ENCODE assay signal across 1 cellular context in the genomic region with DNA sequence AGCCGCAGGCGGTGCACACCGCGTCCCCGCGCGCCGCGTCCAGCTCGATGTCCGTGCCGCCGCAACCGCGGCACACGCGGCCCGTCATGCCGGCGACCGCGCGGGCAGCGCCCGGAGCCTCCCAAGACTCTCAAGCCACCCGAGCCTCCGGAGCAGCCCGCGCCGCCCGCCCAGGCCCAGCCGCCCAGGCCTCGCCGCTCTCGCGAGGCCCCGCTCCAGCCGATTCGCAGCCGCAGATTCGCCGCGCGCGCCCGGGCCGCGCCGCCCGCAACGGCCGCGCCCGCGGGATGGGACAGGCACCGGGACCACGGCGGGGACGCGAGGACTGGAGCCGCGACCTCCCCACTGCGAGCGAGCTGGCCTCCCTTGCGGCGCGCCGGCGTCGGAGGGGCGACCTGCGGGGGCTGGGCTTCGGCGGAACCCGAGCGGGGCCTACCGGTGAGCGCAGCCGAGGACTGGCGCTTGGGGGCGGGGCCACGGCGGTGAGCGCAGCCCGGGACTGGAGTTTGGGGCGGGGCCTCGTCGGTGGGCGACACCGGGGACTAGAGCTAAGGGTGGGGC.
A peak's percentile ranks its signal among the peaks of the same experiment; 100 is the strongest.
TF ChIP-seq lines count a peak whose summit lies in the region.

A gene with protein sequence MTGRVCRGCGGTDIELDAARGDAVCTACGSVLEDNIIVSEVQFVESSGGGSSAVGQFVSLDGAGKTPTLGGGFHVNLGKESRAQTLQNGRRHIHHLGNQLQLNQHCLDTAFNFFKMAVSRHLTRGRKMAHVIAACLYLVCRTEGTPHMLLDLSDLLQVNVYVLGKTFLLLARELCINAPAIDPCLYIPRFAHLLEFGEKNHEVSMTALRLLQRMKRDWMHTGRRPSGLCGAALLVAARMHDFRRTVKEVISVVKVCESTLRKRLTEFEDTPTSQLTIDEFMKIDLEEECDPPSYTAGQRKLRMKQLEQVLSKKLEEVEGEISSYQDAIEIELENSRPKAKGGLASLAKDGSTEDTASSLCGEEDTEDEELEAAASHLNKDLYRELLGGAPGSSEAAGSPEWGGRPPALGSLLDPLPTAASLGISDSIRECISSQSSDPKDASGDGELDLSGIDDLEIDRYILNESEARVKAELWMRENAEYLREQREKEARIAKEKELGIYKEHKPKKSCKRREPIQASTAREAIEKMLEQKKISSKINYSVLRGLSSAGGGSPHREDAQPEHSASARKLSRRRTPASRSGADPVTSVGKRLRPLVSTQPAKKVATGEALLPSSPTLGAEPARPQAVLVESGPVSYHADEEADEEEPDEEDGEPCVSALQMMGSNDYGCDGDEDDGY (minus strand): TSS at position 460 of the 561 bp plus-strand sequence. CDS start 372 bp downstream, at position 88.

TF ChIP-seq in WTC11, 78 proteins besides CTCF, POLR2A, EP300 and RAD21 (continued from another document):
- TF ChIP-seq ATF1 (CRISPR knock-in tag; IDR thresholded peaks at IDR 0.05): 0 out of 2 replicates have a peak, but pooled peaks have one; percentile 8
- TF ChIP-seq PRRX2 (CRISPR knock-in tag; IDR thresholded peaks at IDR 0.05): no peak
- no peak for TF ChIP-seq RORB (CRISPR knock-in tag; IDR thresholded peaks at IDR 0.05)
- TF ChIP-seq ZNF138 (CRISPR knock-in tag; conservative IDR thresholded peaks at IDR 0.05): no peak
- TF ChIP-seq ZNF263 (CRISPR knock-in tag; IDR thresholded peaks at IDR 0.05; ENCODE audit: low read depth): 0 out of 2 replicates have a peak, but pooled peaks have one; percentile 46
- no peak for TF ChIP-seq TEAD4 (CRISPR knock-in tag; IDR thresholded peaks at IDR 0.05)
- TF ChIP-seq, protein P1, sequence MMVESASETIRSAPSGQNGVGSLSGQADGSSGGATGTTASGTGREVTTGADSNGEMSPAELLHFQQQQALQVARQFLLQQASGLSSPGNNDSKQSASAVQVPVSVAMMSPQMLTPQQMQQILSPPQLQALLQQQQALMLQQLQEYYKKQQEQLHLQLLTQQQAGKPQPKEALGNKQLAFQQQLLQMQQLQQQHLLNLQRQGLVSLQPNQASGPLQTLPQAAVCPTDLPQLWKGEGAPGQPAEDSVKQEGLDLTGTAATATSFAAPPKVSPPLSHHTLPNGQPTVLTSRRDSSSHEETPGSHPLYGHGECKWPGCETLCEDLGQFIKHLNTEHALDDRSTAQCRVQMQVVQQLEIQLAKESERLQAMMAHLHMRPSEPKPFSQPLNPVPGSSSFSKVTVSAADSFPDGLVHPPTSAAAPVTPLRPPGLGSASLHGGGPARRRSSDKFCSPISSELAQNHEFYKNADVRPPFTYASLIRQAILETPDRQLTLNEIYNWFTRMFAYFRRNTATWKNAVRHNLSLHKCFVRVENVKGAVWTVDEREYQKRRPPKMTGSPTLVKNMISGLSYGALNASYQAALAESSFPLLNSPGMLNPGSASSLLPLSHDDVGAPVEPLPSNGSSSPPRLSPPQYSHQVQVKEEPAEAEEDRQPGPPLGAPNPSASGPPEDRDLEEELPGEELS (CRISPR knock-in tag; IDR thresholded peaks at IDR 0.05): no peak
- TF ChIP-seq ZNF423 (CRISPR knock-in tag; IDR thresholded peaks at IDR 0.05): 0 out of 2 replicates have a peak, but pooled peaks have one; percentile 1
TF ChIP-seq in WTC11: peak in this region for 10.
